11 cellular contexts compared by ENCODE assay signal in the genomic region with DNA sequence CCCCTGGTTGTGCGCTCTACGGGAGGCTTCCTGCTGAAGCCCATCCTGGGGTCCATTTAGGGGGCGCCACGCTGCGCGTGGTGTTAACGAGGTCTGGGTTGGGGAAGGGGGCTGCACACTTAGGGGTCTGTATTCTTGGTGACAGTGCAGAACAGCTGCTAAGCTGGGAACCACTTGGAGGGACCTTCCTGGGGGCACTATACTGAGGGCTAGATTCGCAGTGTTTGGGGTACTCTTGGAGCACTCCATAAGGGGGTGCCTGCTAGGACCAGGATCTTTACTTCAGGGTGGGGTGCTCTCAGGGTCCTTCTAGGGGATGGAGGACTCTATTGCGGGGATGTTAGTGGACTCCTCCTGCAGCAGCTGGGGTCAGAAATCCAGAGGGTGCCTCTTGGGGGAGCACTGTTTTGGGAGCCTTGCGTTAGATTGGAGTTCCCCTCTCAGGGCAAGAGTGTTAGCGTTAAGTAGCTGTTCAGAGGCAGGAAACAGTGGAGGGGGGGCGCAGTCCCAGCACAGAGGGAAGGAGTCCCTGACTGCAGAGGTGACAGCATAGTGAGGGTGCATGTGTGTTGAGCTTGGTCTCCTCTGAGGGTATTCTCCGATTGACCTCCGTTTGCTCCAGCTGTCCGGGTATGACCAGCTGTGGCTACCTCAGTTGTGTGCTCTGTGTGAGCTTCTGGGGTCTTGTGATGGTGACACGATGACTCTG. TPM values are rescaled to one million over a fixed set of nuclear protein-coding genes. Genes with fewer than 3 reads are reported as not detected.
DNase-seq lines count a peak whose midpoint lies in the region; ATAC-seq and TF ChIP-seq lines count a peak whose summit lies in the region.
"Had no signal": no experiment of that assay in that cellular context is flagged by ENCODE, and none has a peak within 500 bp of the region (broad histone marks: within the 10 kb centered on the region; RNA-seq: fewer than 3 reads in every experiment).

No MANE protein-coding gene starts in this region.

- H3K27ac ChIP-seq in upper lobe of right lung = no peak overlapping the region
- H3K27ac ChIP-seq: spleen had no signal

- H3K9ac ChIP-seq in NT2/D1 (ENCODE audit: insufficient read length, low read depth) = peak overlapping the region; percentile 44

- no peaks in the 10 kb centered on the region for H3K36me3 ChIP-seq in NT2/D1 (ENCODE audit: insufficient read depth, insufficient read length, low read length)
- H3K36me3 ChIP-seq in upper lobe of right lung = no peaks in the 10 kb centered on the region
- H3K36me3 ChIP-seq: spleen had no signal

- H3K27me3 ChIP-seq in NT2/D1 (ENCODE audit: insufficient read depth, insufficient read length) (peaks cover 37% of the 10 kb centered on the region), upper lobe of right lung (peaks cover 57% of the 10 kb centered on the region)

- peak overlapping the region; percentile 59 for H3K27ac Mint-ChIP-seq in activated naive CD4-positive, alpha-beta T cell treated with anti-CD3 and anti-CD28 coated beads, Interleukin-2, amount 50 U/mL, for 24 hours
- H3K27ac Mint-ChIP-seq in central memory CD8-positive, alpha-beta T cell (ENCODE audit: low read depth) = peak overlapping the region; percentile 55
- peak overlapping the region; percentile 5 for H3K27ac Mint-ChIP-seq in stimulated activated memory B cell treated with anti-CD40 and anti-IgM and Interleukin-4, amounts not matched to agents 10 μg/mL and 1 μg/mL and 100 μg/mL, for 72 hours

- H3K9me3 Mint-ChIP-seq in activated naive CD4-positive, alpha-beta T cell treated with anti-CD3 and anti-CD28 coated beads, Interleukin-2, amount 50 U/mL, for 24 hours = no peaks in the 10 kb centered on the region
- H3K9me3 Mint-ChIP-seq in central memory CD8-positive, alpha-beta T cell = no peaks in the 10 kb centered on the region
- H3K9me3 Mint-ChIP-seq in stimulated activated memory B cell treated with anti-CD40 and anti-IgM and Interleukin-4, amounts not matched to agents 10 μg/mL and 1 μg/mL and 100 μg/mL, for 72 hours = peaks cover 3% of the 10 kb centered on the region

- no peak for TF ChIP-seq CTCF in upper lobe of right lung (IDR thresholded peaks at IDR 0.05)

- intact Hi-C loops in upper lobe of right lung (cut with DNase I) = no loop called here

- no peak for ATAC-seq in central memory CD8-positive, alpha-beta T cell (replicated peaks; ENCODE audit: extremely low read depth, poor library complexity, severe bottlenecking)
- ATAC-seq in stimulated activated memory B cell treated with anti-CD40 and anti-IgM and Interleukin-4, amounts not matched to agents 10 μg/mL and 1 μg/mL and 100 μg/mL, for 72 hours = no peak
- ATAC-seq in upper lobe of right lung = no peak

- H3K4me1 ChIP-seq in NT2/D1 (ENCODE audit: insufficient read depth, insufficient read length) (peaks cover 27% of the 10 kb centered on the region), upper lobe of right lung (peaks cover 42% of the 10 kb centered on the region)

- H3K4me3 Mint-ChIP-seq in activated naive CD4-positive, alpha-beta T cell treated with anti-CD3 and anti-CD28 coated beads, Interleukin-2, amount 50 U/mL, for 24 hours = peak overlapping the region; percentile 9
- peak overlapping the region; percentile 48 for H3K4me3 Mint-ChIP-seq in central memory CD8-positive, alpha-beta T cell
- H3K4me3 Mint-ChIP-seq in stimulated activated memory B cell treated with anti-CD40 and anti-IgM and Interleukin-4, amounts not matched to agents 10 μg/mL and 1 μg/mL and 100 μg/mL, for 72 hours = peak overlapping the region; percentile 63

- H3K36me3 Mint-ChIP-seq in activated naive CD4-positive, alpha-beta T cell treated with anti-CD3 and anti-CD28 coated beads, Interleukin-2, amount 50 U/mL, for 24 hours = no peaks in the 10 kb centered on the region
- H3K36me3 Mint-ChIP-seq in central memory CD8-positive, alpha-beta T cell (ENCODE audit: insufficient read depth) = peaks cover 28% of the 10 kb centered on the region
- H3K36me3 Mint-ChIP-seq in stimulated activated memory B cell treated with anti-CD40 and anti-IgM and Interleukin-4, amounts not matched to agents 10 μg/mL and 1 μg/mL and 100 μg/mL, for 72 hours = no peaks in the 10 kb centered on the region

- H3K4me3 ChIP-seq in NT2/D1 (ENCODE audit: insufficient read length, low read depth) (peak overlapping the region; percentile 68), upper lobe of right lung (no peak overlapping the region)

- H3K9me3 ChIP-seq in NT2/D1 (ENCODE audit: insufficient read depth, low read length) (no peaks in the 10 kb centered on the region), upper lobe of right lung (no peaks in the 10 kb centered on the region)
- H3K9me3 ChIP-seq: spleen had no signal

- DNase-seq in activated naive CD4-positive, alpha-beta T cell treated with Interleukin-2 at 50 U/mL for 16 hours = no peak
- DNase-seq in NT2/D1 (ENCODE audit: low read depth, low spot score) = no peak
- no peak for DNase-seq in central memory CD8-positive, alpha-beta T cell (ENCODE audit: low spot score in 2 of 2)
- no peak for DNase-seq in upper lobe of right lung
- no peak for DNase-seq in activated CD4-positive, CD25-positive, alpha-beta regulatory T cell (lab: John Stamatoyannopoulos, UW)
- DNase-seq in activated gamma-delta T cell treated with Interleukin-2 at 50 U/mL for 16 hours = no peak
- DNase-seq: Calu3; effector CD8-positive, alpha-beta T cell had no signal

- peaks cover 46% of the 10 kb centered on the region for H3K27me3 Mint-ChIP-seq in activated naive CD4-positive, alpha-beta T cell treated with anti-CD3 and anti-CD28 coated beads, Interleukin-2, amount 50 U/mL, for 24 hours
- peaks cover 55% of the 10 kb centered on the region for H3K27me3 Mint-ChIP-seq in central memory CD8-positive, alpha-beta T cell
- H3K27me3 Mint-ChIP-seq in stimulated activated memory B cell treated with anti-CD40 and anti-IgM and Interleukin-4, amounts not matched to agents 10 μg/mL and 1 μg/mL and 100 μg/mL, for 72 hours = peaks cover 48% of the 10 kb centered on the region

- H3K4me1 Mint-ChIP-seq in activated naive CD4-positive, alpha-beta T cell treated with anti-CD3 and anti-CD28 coated beads, Interleukin-2, amount 50 U/mL, for 24 hours = peaks cover 62% of the 10 kb centered on the region
- peaks cover 64% of the 10 kb centered on the region for H3K4me1 Mint-ChIP-seq in central memory CD8-positive, alpha-beta T cell
- peaks cover 74% of the 10 kb centered on the region for H3K4me1 Mint-ChIP-seq in stimulated activated memory B cell treated with anti-CD40 and anti-IgM and Interleukin-4, amounts not matched to agents 10 μg/mL and 1 μg/mL and 100 μg/mL, for 72 hours

RNA-seq across cellular contexts. Expression of gene PDE4A, which starts 1.1 kb away (rescaled TPM):
- 35.5 TPM for total RNA-seq in upper lobe of right lung

RNA-seq across cellular contexts. Expression of gene CDC37, which starts 18.1 kb away (rescaled TPM):
- total RNA-seq in upper lobe of right lung = 154 TPM

RNA-seq across cellular contexts. Expression of gene TYK2, which starts 41.0 kb away (rescaled TPM):
- 140 TPM for total RNA-seq in upper lobe of right lung

Comparison
In these comparisons a context has a peak if more than half of its experiments do, and no peak if none do; other contexts are left out.
1. H3K27ac Mint-ChIP-seq: peak in every context shown above with its lines; median percentile 59 in activated naive CD4-positive, alpha-beta T cell treated with anti-CD3 and anti-CD28 coated beads, Interleukin-2, amount 50 U/mL, for 24 hours; 55 in central memory CD8-positive, alpha-beta T cell; 5 in stimulated activated memory B cell treated with anti-CD40 and anti-IgM and Interleukin-4, amounts not matched to agents 10 μg/mL and 1 μg/mL and 100 μg/mL, for 72 hours.
2. H3K4me3 Mint-ChIP-seq: peak in every context shown above with its lines; median percentile 63 in stimulated activated memory B cell treated with anti-CD40 and anti-IgM and Interleukin-4, amounts not matched to agents 10 μg/mL and 1 μg/mL and 100 μg/mL, for 72 hours; 48 in central memory CD8-positive, alpha-beta T cell; 9 in activated naive CD4-positive, alpha-beta T cell treated with anti-CD3 and anti-CD28 coated beads, Interleukin-2, amount 50 U/mL, for 24 hours.